In the genomic region with DNA sequence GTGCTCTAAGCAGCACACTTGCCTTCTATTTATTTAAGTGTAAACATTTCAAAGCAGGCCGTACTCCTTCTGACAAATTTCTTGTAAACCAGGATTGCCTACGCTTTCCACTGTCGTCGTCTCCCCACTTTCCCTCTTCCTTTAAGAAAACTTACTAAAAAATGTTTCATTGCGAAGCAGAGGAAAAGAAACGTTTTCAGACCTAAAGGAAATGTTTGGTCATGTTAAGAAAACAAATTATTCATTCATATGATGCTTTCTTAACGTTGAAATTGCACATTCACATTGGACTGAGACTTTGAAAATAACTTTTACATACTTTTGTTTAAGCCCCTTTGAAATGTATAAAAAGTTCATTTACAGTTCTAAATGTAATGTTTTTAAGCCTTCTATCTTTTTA, we compare ENCODE assay signal across 29 cellular contexts.
"Had no signal": no experiment of that assay in that cellular context is flagged by ENCODE, and none has a peak within 500 bp of the region (broad histone marks: within the 10 kb centered on the region; RNA-seq: fewer than 3 reads in every experiment).

No MANE protein-coding gene starts in this region.

- H3K27me3 ChIP-seq: ascending aorta, colonic mucosa, dorsolateral prefrontal cortex, esophagus muscularis mucosa, foreskin keratinocyte, gastrocnemius medialis, heart left ventricle had no signal

- DNase-seq: activated CD4-positive, alpha-beta memory T cell treated with anti-CD3 and anti-CD28 coated beads for 36 hours; activated CD4-positive, alpha-beta T cell treated with anti-CD3 and anti-CD28 coated beads for 36 hours; activated CD4-positive, alpha-beta T cell treated with anti-CD3 and anti-CD28 coated beads, Interleukin-2, amount 10 ng/mL, durations not matched to agents 24 days and 14 days; activated CD4-positive, CD25-positive, alpha-beta regulatory T cell; activated CD4-positive, CD25-positive, alpha-beta regulatory T cell treated with anti-CD3 and anti-CD28 coated beads, Interleukin-2, amount 50 U/mL, for 72 hours; activated CD8-positive, alpha-beta memory T cell treated with anti-CD3 and anti-CD28 coated beads, Interleukin-2, amount 10 ng/mL, durations not matched to agents 7 days and 5 days; activated CD8-positive, alpha-beta memory T cell treated with anti-CD3 and anti-CD28 coated beads, Interleukin-2, amount 50 U/mL, for 4 hours; activated CD8-positive, alpha-beta T cell treated with anti-CD3 and anti-CD28 coated beads, Interleukin-2, amount 10 ng/mL, durations not matched to agents 7 days and 5 days; activated effector memory CD4-positive, alpha-beta T cell treated with anti-CD3 and anti-CD28 coated beads, Interleukin-2, amount 50 U/mL, for 16 hours; activated naive CD4-positive, alpha-beta T cell treated with anti-CD3 and anti-CD28 coated beads, Interleukin-2, amount 50 U/mL, for 16 hours; activated naive CD4-positive, alpha-beta T cell treated with Interleukin-2 at 50 U/mL for 16 hours; activated naive CD8-positive, alpha-beta T cell treated with anti-CD3 and anti-CD28 coated beads for 36 hours; activated naive CD8-positive, alpha-beta T cell treated with anti-CD3 and anti-CD28 coated beads, Interleukin-2, amount 50 U/mL, for 24 hours; activated T-cell treated with anti-CD3 and anti-CD28 coated beads, Interleukin-2, amount 50 U/mL, for 1 hour; activated T-cell treated with anti-CD3 and anti-CD28 coated beads, Interleukin-2, amount 50 U/mL, for 48 hours; colonic mucosa; dorsolateral prefrontal cortex; effector memory CD4-positive, alpha-beta T cell; endodermal cell; erythroblast; foreskin keratinocyte; gastrocnemius medialis; glutamatergic neuron; heart left ventricle had no signal

- H3K9me3 Mint-ChIP-seq: activated CD4-positive, alpha-beta memory T cell treated with anti-CD3 and anti-CD28 coated beads for 36 hours; activated CD4-positive, alpha-beta T cell treated with anti-CD3 and anti-CD28 coated beads, Interleukin-2, amount 10 ng/mL, durations not matched to agents 24 days and 14 days; activated naive CD8-positive, alpha-beta T cell treated with anti-CD3 and anti-CD28 coated beads for 36 hours; activated naive CD8-positive, alpha-beta T cell treated with anti-CD3 and anti-CD28 coated beads, Interleukin-2, amount 50 U/mL, for 24 hours; activated T-helper 1 cell treated with anti-CD3 and anti-CD28 coated beads, Interleukin-12 subunit alpha, Interleukin-12 subunit beta, Interleukin-2, Interleukin-4 antibody, amounts not matched to agents 30 ng/mL and 10 ng/mL and 1 ng/mL, durations not matched to agents 14 hours and 24 hours and 36 hours; activated T-helper 2 cell treated with anti-CD3 and anti-CD28 coated beads, Interferon-gamma antibody, Interleukin-2, Interleukin-4, amounts not matched to agents 10 μg/mL and 5 μg/mL and 100 μg/mL, durations not matched to agents 14 hours and 24 hours and 36 hours; brain had no signal

- H3K4me1 ChIP-seq: ascending aorta, esophagus muscularis mucosa, foreskin keratinocyte, gastrocnemius medialis had no signal

- H3K4me3 Mint-ChIP-seq: activated CD4-positive, alpha-beta memory T cell treated with anti-CD3 and anti-CD28 coated beads for 36 hours; activated CD4-positive, alpha-beta T cell treated with anti-CD3 and anti-CD28 coated beads for 36 hours; activated CD4-positive, alpha-beta T cell treated with anti-CD3 and anti-CD28 coated beads, Interleukin-2, amount 10 ng/mL, durations not matched to agents 24 days and 14 days; activated CD8-positive, alpha-beta memory T cell treated with anti-CD3 and anti-CD28 coated beads, Interleukin-2, amount 10 ng/mL, durations not matched to agents 7 days and 5 days; activated CD8-positive, alpha-beta T cell treated with anti-CD3 and anti-CD28 coated beads, Interleukin-2, amount 10 ng/mL, durations not matched to agents 7 days and 5 days; activated naive CD8-positive, alpha-beta T cell treated with anti-CD3 and anti-CD28 coated beads for 36 hours; activated naive CD8-positive, alpha-beta T cell treated with anti-CD3 and anti-CD28 coated beads, Interleukin-2, amount 50 U/mL, for 24 hours; activated T-helper 1 cell treated with anti-CD3 and anti-CD28 coated beads, Interleukin-12 subunit alpha, Interleukin-12 subunit beta, Interleukin-2, Interleukin-4 antibody, amounts not matched to agents 30 ng/mL and 10 ng/mL and 1 ng/mL, durations not matched to agents 14 hours and 24 hours and 36 hours; brain; endodermal cell had no signal

- H3K27ac Mint-ChIP-seq: activated CD4-positive, alpha-beta memory T cell treated with anti-CD3 and anti-CD28 coated beads for 36 hours; activated CD4-positive, alpha-beta T cell treated with anti-CD3 and anti-CD28 coated beads for 36 hours; activated CD4-positive, alpha-beta T cell treated with anti-CD3 and anti-CD28 coated beads, Interleukin-2, amount 10 ng/mL, durations not matched to agents 24 days and 14 days; activated CD8-positive, alpha-beta memory T cell treated with anti-CD3 and anti-CD28 coated beads, Interleukin-2, amount 10 ng/mL, durations not matched to agents 7 days and 5 days; activated CD8-positive, alpha-beta T cell treated with anti-CD3 and anti-CD28 coated beads, Interleukin-2, amount 10 ng/mL, durations not matched to agents 7 days and 5 days; activated naive CD8-positive, alpha-beta T cell treated with anti-CD3 and anti-CD28 coated beads for 36 hours; activated naive CD8-positive, alpha-beta T cell treated with anti-CD3 and anti-CD28 coated beads, Interleukin-2, amount 50 U/mL, for 24 hours; activated T-helper 1 cell treated with anti-CD3 and anti-CD28 coated beads, Interleukin-12 subunit alpha, Interleukin-12 subunit beta, Interleukin-2, Interleukin-4 antibody, amounts not matched to agents 30 ng/mL and 10 ng/mL and 1 ng/mL, durations not matched to agents 14 hours and 24 hours and 36 hours; activated T-helper 2 cell treated with anti-CD3 and anti-CD28 coated beads, Interferon-gamma antibody, Interleukin-2, Interleukin-4, amounts not matched to agents 10 μg/mL and 5 μg/mL and 100 μg/mL, durations not matched to agents 14 hours and 24 hours and 36 hours; brain; endodermal cell had no signal

- H3K9me3 ChIP-seq: ascending aorta, colonic mucosa, esophagus muscularis mucosa, gastrocnemius medialis, heart left ventricle had no signal

- H3K36me3 ChIP-seq: colonic mucosa had no signal

- H3K27ac ChIP-seq: ascending aorta, colonic mucosa, dorsolateral prefrontal cortex, esophagus muscularis mucosa, foreskin keratinocyte, gastrocnemius medialis, heart left ventricle had no signal

- H3K27me3 Mint-ChIP-seq: activated CD4-positive, alpha-beta memory T cell treated with anti-CD3 and anti-CD28 coated beads for 36 hours; activated CD4-positive, alpha-beta T cell treated with anti-CD3 and anti-CD28 coated beads for 36 hours; activated CD4-positive, alpha-beta T cell treated with anti-CD3 and anti-CD28 coated beads, Interleukin-2, amount 10 ng/mL, durations not matched to agents 24 days and 14 days; activated CD8-positive, alpha-beta memory T cell treated with anti-CD3 and anti-CD28 coated beads, Interleukin-2, amount 10 ng/mL, durations not matched to agents 7 days and 5 days; activated naive CD8-positive, alpha-beta T cell treated with anti-CD3 and anti-CD28 coated beads for 36 hours; activated naive CD8-positive, alpha-beta T cell treated with anti-CD3 and anti-CD28 coated beads, Interleukin-2, amount 50 U/mL, for 24 hours; brain had no signal

- H3K4me3 ChIP-seq: ascending aorta, colonic mucosa, dorsolateral prefrontal cortex, esophagus muscularis mucosa, gastrocnemius medialis, heart left ventricle had no signal

- H3K4me1 Mint-ChIP-seq: brain had no signal
